ENCODE assay signal across 15 cellular contexts in the genomic region with DNA sequence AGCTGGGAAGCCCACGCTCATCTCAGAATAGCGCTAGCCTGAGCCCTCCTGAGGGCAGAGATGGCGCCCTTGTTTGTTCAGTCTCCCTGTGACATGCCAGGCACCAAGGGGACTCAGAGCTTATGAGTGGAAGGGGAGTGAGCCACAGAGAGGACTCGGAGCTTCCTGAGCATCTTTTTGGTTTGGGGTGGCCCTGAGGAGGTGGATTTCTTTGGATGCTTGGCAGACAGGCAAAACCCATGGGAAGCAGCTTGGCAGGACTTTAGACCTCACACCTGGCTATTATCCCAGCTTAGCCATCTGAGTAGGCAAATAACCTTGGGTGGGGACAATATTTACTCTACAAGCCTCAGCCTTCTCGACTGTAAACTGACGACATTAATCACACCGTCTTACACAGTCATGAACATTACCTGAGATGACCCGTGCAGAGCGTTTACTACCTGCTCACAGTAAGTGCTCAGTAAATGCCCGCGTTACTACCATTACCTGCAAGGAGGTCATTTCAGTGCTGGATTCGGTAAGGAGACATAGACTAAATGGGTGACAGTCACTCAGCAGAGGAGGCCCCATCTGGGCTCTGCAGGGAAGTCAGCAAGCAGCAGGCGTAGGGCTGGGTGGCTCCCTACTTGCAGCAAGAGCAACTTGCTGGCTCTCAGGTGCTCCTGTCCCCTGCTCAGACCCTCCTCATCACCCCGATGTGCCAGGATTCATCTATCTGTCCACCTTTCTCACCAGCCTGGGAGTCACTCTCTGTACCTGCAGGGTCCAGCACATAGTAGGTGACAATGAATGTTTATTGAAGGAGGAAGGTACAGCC. TPM values are rescaled to one million over a fixed set of nuclear protein-coding genes. Genes with fewer than 3 reads are reported as not detected.
A peak's percentile ranks its signal among the peaks of the same experiment; 100 is the strongest.
DNase-seq lines count a peak whose midpoint lies in the region; ATAC-seq lines count a peak whose summit lies in the region.
"Had no signal": no experiment of that assay in that cellular context is flagged by ENCODE, and none has a peak within 500 bp of the region (broad histone marks: within the 10 kb centered on the region; RNA-seq: fewer than 3 reads in every experiment).

No MANE protein-coding gene starts in this region.

- no peak overlapping the region for H2BK120ac ChIP-seq in neuronal stem cell (ENCODE audit: low read depth, low read length)

- H3K79me1 ChIP-seq in neuronal stem cell (ENCODE audit: low read depth, low read length) = no peaks in the 10 kb centered on the region

- H3K27ac Mint-ChIP-seq in activated CD8-positive, alpha-beta memory T cell treated with anti-CD3 and anti-CD28 coated beads, Interleukin-2, amount 10 ng/mL, durations not matched to agents 7 days and 5 days = no peak overlapping the region
- no peak overlapping the region for H3K27ac Mint-ChIP-seq in activated CD8-positive, alpha-beta T cell treated with anti-CD3 and anti-CD28 coated beads, Interleukin-2, amount 10 ng/mL, durations not matched to agents 7 days and 5 days
- H3K27ac Mint-ChIP-seq in activated CD4-positive, alpha-beta T cell treated with anti-CD3 and anti-CD28 coated beads, Interleukin-2, amount 10 ng/mL, durations not matched to agents 7 days and 5 days = no peak overlapping the region
- H3K27ac Mint-ChIP-seq: effector memory CD8-positive, alpha-beta T cell had no signal

- H3K4me1 ChIP-seq in neuronal stem cell (ENCODE audit: control insufficient read depth in 2 of 2, insufficient read depth in 1 of 2, low read depth in 1 of 2, low read length in 2 of 2) = no peaks in the 10 kb centered on the region
- H3K4me1 ChIP-seq: foreskin keratinocyte had no signal

- no peak overlapping the region for H3K4ac ChIP-seq in neuronal stem cell (ENCODE audit: low read length)

- H2BK15ac ChIP-seq in neuronal stem cell (ENCODE audit: low read length) = no peak overlapping the region

- H3K9me3 Mint-ChIP-seq in activated CD8-positive, alpha-beta memory T cell treated with anti-CD3 and anti-CD28 coated beads, Interleukin-2, amount 10 ng/mL, durations not matched to agents 7 days and 5 days (ENCODE audit: low read depth) = no peaks in the 10 kb centered on the region
- no peaks in the 10 kb centered on the region for H3K9me3 Mint-ChIP-seq in activated CD8-positive, alpha-beta T cell treated with anti-CD3 and anti-CD28 coated beads, Interleukin-2, amount 10 ng/mL, durations not matched to agents 7 days and 5 days (ENCODE audit: insufficient read depth)
- no peaks in the 10 kb centered on the region for H3K9me3 Mint-ChIP-seq in activated CD4-positive, alpha-beta T cell treated with anti-CD3 and anti-CD28 coated beads, Interleukin-2, amount 10 ng/mL, durations not matched to agents 7 days and 5 days
- H3K9me3 Mint-ChIP-seq: effector memory CD8-positive, alpha-beta T cell had no signal

- H4K8ac ChIP-seq in neuronal stem cell (ENCODE audit: low read depth, low read length) = no peak overlapping the region

- H3K4me1 Mint-ChIP-seq in activated CD8-positive, alpha-beta memory T cell treated with anti-CD3 and anti-CD28 coated beads, Interleukin-2, amount 10 ng/mL, durations not matched to agents 7 days and 5 days = no peaks in the 10 kb centered on the region
- no peaks in the 10 kb centered on the region for H3K4me1 Mint-ChIP-seq in activated CD8-positive, alpha-beta T cell treated with anti-CD3 and anti-CD28 coated beads, Interleukin-2, amount 10 ng/mL, durations not matched to agents 7 days and 5 days (ENCODE audit: low read depth)
- no peaks in the 10 kb centered on the region for H3K4me1 Mint-ChIP-seq in activated CD4-positive, alpha-beta T cell treated with anti-CD3 and anti-CD28 coated beads, Interleukin-2, amount 10 ng/mL, durations not matched to agents 7 days and 5 days

- no peak for ATAC-seq in activated CD8-positive, alpha-beta memory T cell treated with anti-CD3 and anti-CD28 coated beads, Interleukin-2, amount 10 ng/mL, durations not matched to agents 7 days and 5 days
- ATAC-seq in activated CD8-positive, alpha-beta T cell treated with anti-CD3 and anti-CD28 coated beads, Interleukin-2, amount 10 ng/mL, durations not matched to agents 7 days and 5 days = no peak
- ATAC-seq: effector memory CD8-positive, alpha-beta T cell; foreskin keratinocyte; HCT116; SK-N-SH treated with all-trans-retinoic acid at 6 μM for 48 hours had no signal

- H2BK12ac ChIP-seq in neuronal stem cell (ENCODE audit: low read length) = no peak overlapping the region

- peak; percentile 56 for DNase-seq in DMS153 treated with DMSO at 0.1 percent for 48 hours (lab: John Stamatoyannopoulos, UW; ENCODE audit: unreplicated experiment)
- DNase-seq in NCI-H1092 treated with DMSO at 0.1 percent for 48 hours (lab: John Stamatoyannopoulos, UW) = peak; percentile 65
- peak; percentile 25 for DNase-seq in activated CD8-positive, alpha-beta memory T cell treated with anti-CD3 and anti-CD28 coated beads, Interleukin-2, amount 10 ng/mL, durations not matched to agents 7 days and 5 days
- DNase-seq in neuronal stem cell (ENCODE audit: low spot score) = no peak
- no peak for DNase-seq in DMS 273 (lab: John Stamatoyannopoulos, UW; ENCODE audit: unreplicated experiment)
- DNase-seq in activated CD8-positive, alpha-beta T cell treated with anti-CD3 and anti-CD28 coated beads, Interleukin-2, amount 10 ng/mL, durations not matched to agents 7 days and 5 days = no peak
- DNase-seq in NK-92 treated with Interleukin-12 subunit alpha and Interleukin-12 subunit beta, amount 100 ng/mL, for 24 hours (lab: John Stamatoyannopoulos, UW) = no peak
- DNase-seq in activated CD4-positive, alpha-beta T cell treated with anti-CD3 and anti-CD28 coated beads, Interleukin-2, amount 10 ng/mL, durations not matched to agents 7 days and 5 days = no peak
- DNase-seq: activated naive CD4-positive, alpha-beta T cell; brain microvascular endothelial cell; effector memory CD8-positive, alpha-beta T cell; foreskin keratinocyte; nucleus accumbens had no signal

- peaks cover 0 to 11% (median 0%) of the 10 kb centered on the region in 3 experiments for H3K27me3 ChIP-seq in neuronal stem cell (ENCODE audit: control insufficient read depth in 3 of 3, insufficient read depth in 3 of 3, low read depth in 1 of 3, low read length in 3 of 3)
- H3K27me3 ChIP-seq: brain microvascular endothelial cell, foreskin keratinocyte had no signal

- H3K23ac ChIP-seq in neuronal stem cell (ENCODE audit: low read depth, low read length, poor library complexity) = no peak overlapping the region

- no peak overlapping the region for H2AK5ac ChIP-seq in neuronal stem cell (ENCODE audit: low read depth, low read length)

- no CpG with 5 or more reads among the region's 14 CpGs for WGBS in neuronal stem cell (ENCODE audit: extremely low coverage in 2 of 2, insufficient read length in 2 of 2, insufficient replicate concordance in 1 of 2), 2 donors

- no peak overlapping the region for H3K9ac ChIP-seq in neuronal stem cell (ENCODE audit: low read depth, low read length, poor library complexity)

- CTCF ChIA-PET in activated CD8-positive, alpha-beta memory T cell treated with anti-CD3 and anti-CD28 coated beads, Interleukin-2, amount 10 ng/mL, durations not matched to agents 7 days and 5 days (lab: Charles Lee) = no interaction called here
- CTCF ChIA-PET in activated CD8-positive, alpha-beta T cell treated with anti-CD3 and anti-CD28 coated beads, Interleukin-2, amount 10 ng/mL, durations not matched to agents 7 days and 5 days (lab: Charles Lee) = interaction anchor here (1.5 kb wide), 1 partner anchor 46 kb away, joined by 4 read pairs; no protein-coding TSS in a partner anchor
- CTCF ChIA-PET in activated CD4-positive, alpha-beta T cell treated with anti-CD3 and anti-CD28 coated beads, Interleukin-2, amount 10 ng/mL, durations not matched to agents 7 days and 5 days (lab: Charles Lee) = no interaction called here

- H3K4me3 ChIP-seq in neuronal stem cell (ENCODE audit: low read length in 2 of 2) = no peak overlapping the region

- H3K4me2 ChIP-seq in neuronal stem cell (ENCODE audit: insufficient read depth, low read length, poor library complexity, severe bottlenecking) = no peak overlapping the region

- H3K36me3 Mint-ChIP-seq in activated CD8-positive, alpha-beta memory T cell treated with anti-CD3 and anti-CD28 coated beads, Interleukin-2, amount 10 ng/mL, durations not matched to agents 7 days and 5 days = no peaks in the 10 kb centered on the region
- no peaks in the 10 kb centered on the region for H3K36me3 Mint-ChIP-seq in activated CD8-positive, alpha-beta T cell treated with anti-CD3 and anti-CD28 coated beads, Interleukin-2, amount 10 ng/mL, durations not matched to agents 7 days and 5 days (ENCODE audit: low read depth)
- no peaks in the 10 kb centered on the region for H3K36me3 Mint-ChIP-seq in activated CD4-positive, alpha-beta T cell treated with anti-CD3 and anti-CD28 coated beads, Interleukin-2, amount 10 ng/mL, durations not matched to agents 7 days and 5 days (ENCODE audit: low read depth)

- POLR2A ChIA-PET in activated CD8-positive, alpha-beta T cell treated with anti-CD3 and anti-CD28 coated beads, Interleukin-2, amount 10 ng/mL, durations not matched to agents 7 days and 5 days (lab: Charles Lee) = no interaction called here
- POLR2A ChIA-PET in activated CD4-positive, alpha-beta T cell treated with anti-CD3 and anti-CD28 coated beads, Interleukin-2, amount 10 ng/mL, durations not matched to agents 7 days and 5 days (lab: Charles Lee) = no interaction called here

- peaks cover 4% of the 10 kb centered on the region for H3K27me3 Mint-ChIP-seq in activated CD8-positive, alpha-beta memory T cell treated with anti-CD3 and anti-CD28 coated beads, Interleukin-2, amount 10 ng/mL, durations not matched to agents 7 days and 5 days
- H3K27me3 Mint-ChIP-seq in activated CD8-positive, alpha-beta T cell treated with anti-CD3 and anti-CD28 coated beads, Interleukin-2, amount 10 ng/mL, durations not matched to agents 7 days and 5 days (ENCODE audit: low read depth) = peaks cover 4% of the 10 kb centered on the region
- H3K27me3 Mint-ChIP-seq in activated CD4-positive, alpha-beta T cell treated with anti-CD3 and anti-CD28 coated beads, Interleukin-2, amount 10 ng/mL, durations not matched to agents 7 days and 5 days = no peaks in the 10 kb centered on the region

- no peak overlapping the region for H2AFZ ChIP-seq in neuronal stem cell (ENCODE audit: low read length)

- H4K91ac ChIP-seq in neuronal stem cell (ENCODE audit: low read depth, low read length, poor library complexity) = no peak overlapping the region

- H3K14ac ChIP-seq in neuronal stem cell (ENCODE audit: low read length) = no peak overlapping the region

- peak overlapping the region; percentile 6 for H3K18ac ChIP-seq in neuronal stem cell (ENCODE audit: low read length)

- no peaks in the 10 kb centered on the region for H3K36me3 ChIP-seq in neuronal stem cell (replicated peaks in 1 of 2; ENCODE audit: control insufficient read depth in 2 of 2, insufficient read depth in 2 of 2, low read length in 2 of 2)
- H3K36me3 ChIP-seq: brain microvascular endothelial cell had no signal

- H3K27ac ChIP-seq in neuronal stem cell (replicated peaks; ENCODE audit: low read length) = no peak overlapping the region
- H3K27ac ChIP-seq: brain microvascular endothelial cell, foreskin keratinocyte had no signal

- H3K4me3 Mint-ChIP-seq in activated CD8-positive, alpha-beta memory T cell treated with anti-CD3 and anti-CD28 coated beads, Interleukin-2, amount 10 ng/mL, durations not matched to agents 7 days and 5 days = no peak overlapping the region
- H3K4me3 Mint-ChIP-seq in activated CD8-positive, alpha-beta T cell treated with anti-CD3 and anti-CD28 coated beads, Interleukin-2, amount 10 ng/mL, durations not matched to agents 7 days and 5 days = no peak overlapping the region
- H3K4me3 Mint-ChIP-seq in activated CD4-positive, alpha-beta T cell treated with anti-CD3 and anti-CD28 coated beads, Interleukin-2, amount 10 ng/mL, durations not matched to agents 7 days and 5 days = no peak overlapping the region
- H3K4me3 Mint-ChIP-seq: effector memory CD8-positive, alpha-beta T cell had no signal

- H3K9me3 ChIP-seq in neuronal stem cell (replicated peaks in 1 of 2; ENCODE audit: control insufficient read depth in 2 of 2, insufficient read depth in 1 of 2, low read depth in 1 of 2, low read length in 2 of 2) = no peaks in the 10 kb centered on the region

- H2BK5ac ChIP-seq in neuronal stem cell (ENCODE audit: low read length) = no peak overlapping the region

RNA-seq across cellular contexts. Expression of gene KLHDC7A, which starts 54.9 kb away (rescaled TPM):
- not detected for total RNA-seq in activated CD8-positive, alpha-beta memory T cell treated with anti-CD3 and anti-CD28 coated beads, Interleukin-2, amount 10 ng/mL, durations not matched to agents 7 days and 5 days
- 0.18 TPM for polyA plus RNA-seq in neuronal stem cell (2013, experiment 1 of 2)
- 0.21 TPM for polyA plus RNA-seq in neuronal stem cell (2013, experiment 2 of 2)
- total RNA-seq in activated CD8-positive, alpha-beta T cell treated with anti-CD3 and anti-CD28 coated beads, Interleukin-2, amount 10 ng/mL, durations not matched to agents 7 days and 5 days = not detected
- total RNA-seq in activated CD4-positive, alpha-beta T cell treated with anti-CD3 and anti-CD28 coated beads, Interleukin-2, amount 10 ng/mL, durations not matched to agents 7 days and 5 days = not detected
- total RNA-seq: foreskin keratinocyte had no signal
- polyA plus RNA-seq: foreskin keratinocyte had no signal

Comparison
In these comparisons a context has a peak if more than half of its experiments do, and no peak if none do; other contexts are left out.
1. DNase-seq: peak in DMS153 treated with DMSO at 0.1 percent for 48 hours (single experiment), NCI-H1092 treated with DMSO at 0.1 percent for 48 hours (single experiment) and activated CD8-positive, alpha-beta memory T cell treated with anti-CD3 and anti-CD28 coated beads, Interleukin-2, amount 10 ng/mL, durations not matched to agents 7 days and 5 days (single experiment); none in neuronal stem cell (single experiment), DMS 273 (single experiment), activated CD8-positive, alpha-beta T cell treated with anti-CD3 and anti-CD28 coated beads, Interleukin-2, amount 10 ng/mL, durations not matched to agents 7 days and 5 days (single experiment), NK-92 treated with Interleukin-12 subunit alpha and Interleukin-12 subunit beta, amount 100 ng/mL, for 24 hours (single experiment) and activated CD4-positive, alpha-beta T cell treated with anti-CD3 and anti-CD28 coated beads, Interleukin-2, amount 10 ng/mL, durations not matched to agents 7 days and 5 days (single experiment).